Comparison of ENCODE assay signal across 11 cellular contexts in the genomic region with DNA sequence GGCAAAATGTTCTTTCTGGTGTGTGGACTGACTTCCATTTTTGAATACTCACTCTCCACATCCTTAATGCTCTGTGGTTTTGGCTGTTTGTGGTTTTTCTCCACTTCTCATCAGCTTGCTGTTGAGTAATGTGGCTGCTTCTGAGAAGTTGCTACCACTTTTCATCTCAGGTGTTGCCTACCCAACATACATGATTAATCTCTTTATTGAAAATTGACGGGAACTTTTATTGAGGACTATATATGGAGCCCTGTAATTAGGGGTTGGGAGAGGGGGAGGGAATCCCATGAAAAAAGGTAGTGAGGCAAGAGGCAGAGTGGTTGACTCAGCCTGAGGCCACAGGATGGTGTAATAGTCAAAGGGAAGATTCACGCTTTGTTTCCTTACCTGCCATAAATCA. TPM values are rescaled to one million over a fixed set of nuclear protein-coding genes. Genes with fewer than 3 reads are reported as not detected.
A peak's percentile ranks its signal among the peaks of the same experiment; 100 is the strongest.
DNase-seq lines count a peak whose midpoint lies in the region; ATAC-seq and TF ChIP-seq lines count a peak whose summit lies in the region.
"Had no signal": no experiment of that assay in that cellular context is flagged by ENCODE, and none has a peak within 500 bp of the region (broad histone marks: within the 10 kb centered on the region; RNA-seq: fewer than 3 reads in every experiment).

No MANE protein-coding gene starts in this region.

- H3K4me1 Mint-ChIP-seq in dendritic cell treated with granulocyte-macrophage colony-stimulating factor and Interleukin-4, amounts not matched to agents 40 ng/mL and 50 ng/mL, for 4 days (ENCODE audit: low read depth), result peaks cover 47% of the 10 kb centered on the region

- no peaks in the 10 kb centered on the region for H4K20me1 ChIP-seq in PC-9 (ENCODE audit: insufficient read depth)

- TF ChIP-seq CTCF in AG10803 (conservative IDR thresholded peaks at IDR 0.05; ENCODE audit: low read length) (no peak), PC-9 (conservative IDR thresholded peaks at IDR 0.05) (no peak), tibial artery (IDR thresholded peaks at IDR 0.05) (no peak)

- CTCF ChIA-PET in PC-9 (lab: Charles Lee), result no interaction called here

- intact Hi-C loops in PC-9 (cut with micrococcal nuclease; ENCODE audit: unreplicated experiment) (no loop called here), tibial artery (cut with DNase I; ENCODE audit: low total_unique reads) (no loop called here)
- intact Hi-C loops in dendritic cell treated with granulocyte-macrophage colony-stimulating factor and Interleukin-4, amounts not matched to agents 40 ng/mL and 50 ng/mL, for 4 days (cut with micrococcal nuclease), result loop anchor here (5.0 kb wide), 1 partner anchor 36 kb away; no protein-coding TSS in a partner anchor

- H3K36me3 ChIP-seq in PC-9 (ENCODE audit: low read depth), result no peaks in the 10 kb centered on the region
- H3K36me3 ChIP-seq in tibial artery, result no peaks in the 10 kb centered on the region

- DNase-seq in AG10803 (ENCODE audit: low read depth) (peak; percentile 44), PC-9 (peak in 1 of 2 experiments; percentile 61), NCI-H1436 (lab: John Stamatoyannopoulos, UW) (no peak), iPS-NIHi7 (ENCODE audit: extremely low spot score) (no peak), tibial artery (no peak)
- DNase-seq: effector CD8-positive, alpha-beta T cell; NCI-H146 had no signal

- no peaks in the 10 kb centered on the region for H3K9me2 ChIP-seq in PC-9 (ENCODE audit: insufficient read depth)

- BruUV-seq in PC-9 (replicated peaks; lab: Mats Ljungman, UMichigan), result no TSS peak

- peak overlapping the region; percentile 57 for H3K27ac Mint-ChIP-seq in dendritic cell treated with granulocyte-macrophage colony-stimulating factor and Interleukin-4, amounts not matched to agents 40 ng/mL and 50 ng/mL, for 4 days

- peak overlapping the region; percentile 31; the same call in 1 of the 2 replicates for H2AFZ ChIP-seq in PC-9

- ATAC-seq in GM19452 (IDR thresholded peaks at IDR 0.05; ENCODE audit: unreplicated experiment), result peak; percentile 70
- ATAC-seq in GM21367 (IDR thresholded peaks at IDR 0.05; ENCODE audit: unreplicated experiment), result no peak

- H3K4me3 ChIP-seq in AG10803 (ENCODE audit: low read length) (no peak overlapping the region), PC-9 (no peak overlapping the region), tibial artery (no peak overlapping the region)
- H3K4me3 ChIP-seq: smooth muscle cell had no signal

- POLR2A ChIA-PET in PC-9 (lab: Charles Lee; ENCODE audit: unreplicated experiment), result no interaction called here

- H3F3A ChIP-seq in PC-9 (ENCODE audit: insufficient read depth, low read depth), result peaks cover 12% of the 10 kb centered on the region; the same call in 1 of the 2 replicates

- H3K36me3 Mint-ChIP-seq in dendritic cell treated with granulocyte-macrophage colony-stimulating factor and Interleukin-4, amounts not matched to agents 40 ng/mL and 50 ng/mL, for 4 days (ENCODE audit: low read depth), result no peaks in the 10 kb centered on the region

- H3K27me3 ChIP-seq in PC-9 (ENCODE audit: insufficient read depth, low read depth) (no peaks in the 10 kb centered on the region), tibial artery (no peaks in the 10 kb centered on the region)

- H3K4me2 ChIP-seq in PC-9, result peak overlapping the region; percentile 44
- H3K4me2 ChIP-seq: smooth muscle cell had no signal

- no peaks in the 10 kb centered on the region for H3K27me3 Mint-ChIP-seq in dendritic cell treated with granulocyte-macrophage colony-stimulating factor and Interleukin-4, amounts not matched to agents 40 ng/mL and 50 ng/mL, for 4 days

- no peaks in the 10 kb centered on the region for H3K9me3 Mint-ChIP-seq in dendritic cell treated with granulocyte-macrophage colony-stimulating factor and Interleukin-4, amounts not matched to agents 40 ng/mL and 50 ng/mL, for 4 days

- 0 out of 2 replicates have a peak, but pooled peaks cover 3% of the 10 kb centered on the region for H3K9me3 ChIP-seq in PC-9 (ENCODE audit: insufficient read depth, low read depth)
- H3K9me3 ChIP-seq in tibial artery, result peaks cover 0 to 6% (median 5%) of the 10 kb centered on the region in 3 donors

- no peaks in the 10 kb centered on the region for H3K79me2 ChIP-seq in PC-9 (ENCODE audit: low read depth)

- H3K4me3 Mint-ChIP-seq in dendritic cell treated with granulocyte-macrophage colony-stimulating factor and Interleukin-4, amounts not matched to agents 40 ng/mL and 50 ng/mL, for 4 days, result no peak overlapping the region

- H3K27ac ChIP-seq in PC-9 (peak overlapping the region; percentile 31; the same call in 1 of the 2 replicates), tibial artery (no peak overlapping the region)

- peaks cover 18% of the 10 kb centered on the region for H3K4me1 ChIP-seq in PC-9 (replicated peaks; ENCODE audit: insufficient read depth)
- no peaks in the 10 kb centered on the region for H3K4me1 ChIP-seq in tibial artery

RNA-seq across cellular contexts. Expression of a gene that starts 17.6 kb away (rescaled TPM):
- total RNA-seq in PC-9 (2021), result not detected in 2 replicates
- total RNA-seq: smooth muscle cell had no signal
